In the genomic region with DNA sequence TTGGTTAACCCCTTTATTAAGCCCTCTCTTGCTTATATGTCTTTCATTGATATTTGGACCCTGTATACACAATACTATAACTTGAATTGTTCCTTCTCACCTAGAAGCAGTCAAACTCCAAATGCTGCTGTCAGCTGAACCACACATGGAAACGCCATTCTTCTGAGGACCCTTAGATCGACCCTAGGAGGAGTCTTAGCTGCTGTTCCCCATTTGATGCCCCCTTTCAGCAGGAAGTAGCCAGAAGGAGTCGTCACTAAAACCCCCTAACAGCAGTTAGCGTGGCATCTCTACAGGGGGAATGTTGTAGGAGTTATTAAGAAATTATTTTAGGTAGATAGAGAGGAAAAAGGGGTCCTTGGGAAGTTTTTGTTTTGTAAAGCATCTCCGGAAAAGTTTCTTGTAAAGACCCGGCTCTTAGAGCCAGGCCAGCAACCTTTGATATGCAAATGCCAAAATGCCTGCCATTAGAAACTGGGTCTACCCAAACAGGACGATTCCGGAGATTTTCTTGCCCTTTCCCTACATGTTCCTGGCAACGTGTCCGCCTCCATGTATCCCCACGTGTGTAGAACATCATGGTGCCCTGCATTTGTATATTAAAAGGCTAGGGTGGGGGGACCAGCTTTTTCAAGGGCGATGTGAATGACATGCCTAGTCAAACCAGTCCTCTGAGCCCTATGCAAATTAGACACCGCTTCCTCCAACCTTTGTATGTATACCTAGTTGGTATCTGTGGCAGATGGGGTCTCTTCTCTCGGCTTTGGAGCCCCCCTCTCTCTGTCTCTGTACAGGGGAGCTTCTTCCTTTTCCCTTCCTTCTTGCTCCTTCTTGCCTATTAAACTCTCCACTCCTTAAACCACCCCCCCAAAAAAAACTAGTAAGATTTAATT, we compare ENCODE assay signal across 21 cellular contexts.
DNase-seq lines count a peak whose midpoint lies in the region; ATAC-seq and TF ChIP-seq lines count a peak whose summit lies in the region.
"Had no signal": no experiment of that assay in that cellular context is flagged by ENCODE, and none has a peak within 500 bp of the region (broad histone marks: within the 10 kb centered on the region; RNA-seq: fewer than 3 reads in every experiment).

No MANE protein-coding gene starts in this region.

- H3K14ac ChIP-seq in H9 (ENCODE audit: insufficient read depth, low read length) = peak overlapping the region; percentile 72; the same call in 1 of the 2 replicates
- H3K14ac ChIP-seq in neuronal stem cell (ENCODE audit: low read length) = no peak overlapping the region

- no peaks in the 10 kb centered on the region for H3K36me3 ChIP-seq in iPS-18a (ENCODE audit: control insufficient read depth, low read depth, low read length)
- H3K36me3 ChIP-seq in neuronal stem cell (replicated peaks in 1 of 2; ENCODE audit: control insufficient read depth in 2 of 2, insufficient read depth in 2 of 2, low read length in 2 of 2) = no peaks in the 10 kb centered on the region
- H3K36me3 ChIP-seq: MG63 had no signal

- H3K27me3 ChIP-seq in H9 (ENCODE audit: insufficient read depth, low read length) = no peaks in the 10 kb centered on the region
- H3K27me3 ChIP-seq in iPS-18a (ENCODE audit: control insufficient read depth, insufficient read depth, low read length) = no peaks in the 10 kb centered on the region
- no peaks in the 10 kb centered on the region for H3K27me3 ChIP-seq in neuronal stem cell (ENCODE audit: control insufficient read depth in 3 of 3, insufficient read depth in 3 of 3, low read depth in 1 of 3, low read length in 3 of 3)
- H3K27me3 ChIP-seq: MG63 had no signal

- no peaks in the 10 kb centered on the region for H3K23me2 ChIP-seq in H9 (ENCODE audit: insufficient read length, low read depth, low read length, poor library complexity, severe bottlenecking)

- no peak overlapping the region for H4K91ac ChIP-seq in H9 (ENCODE audit: insufficient read length, low read depth, low read length)
- H4K91ac ChIP-seq in neuronal stem cell (ENCODE audit: low read depth, low read length, poor library complexity) = no peak overlapping the region

- H4K20me1 ChIP-seq in H9 (ENCODE audit: control insufficient read depth, insufficient read depth, insufficient read length) = no peaks in the 10 kb centered on the region

- H3K4ac ChIP-seq in H9 (ENCODE audit: low read depth, low read length) (no peak overlapping the region), neuronal stem cell (ENCODE audit: low read length) (no peak overlapping the region)

- peak overlapping the region; percentile 62 to 65 for H3K4me3 Mint-ChIP-seq in H9
- H3K4me3 Mint-ChIP-seq: CD4-positive, alpha-beta memory T cell had no signal

- peak overlapping the region in 2 of 3 experiments; percentile 57 to 92; a peak in 5 of 7 replicates for H3K27ac Mint-ChIP-seq in H9
- H3K27ac Mint-ChIP-seq: CD4-positive, alpha-beta memory T cell had no signal

- peak overlapping the region; percentile 85 for H2AFZ ChIP-seq in H9 (ENCODE audit: low read length)
- peak overlapping the region; percentile 69 for H2AFZ ChIP-seq in neuronal stem cell (ENCODE audit: low read length)

- no peak overlapping the region for H3K9ac ChIP-seq in H9 (ENCODE audit: extremely low read depth, insufficient read length, low read length)
- no peak overlapping the region for H3K9ac ChIP-seq in iPS-18a (ENCODE audit: low read length)
- H3K9ac ChIP-seq in neuronal stem cell (ENCODE audit: low read depth, low read length, poor library complexity) = no peak overlapping the region

- peak overlapping the region; percentile 57 for H3K4me3 ChIP-seq in iPS-18a (ENCODE audit: low read length)
- no peak overlapping the region for H3K4me3 ChIP-seq in neuronal stem cell (ENCODE audit: low read length in 2 of 2)
- H3K4me3 ChIP-seq: A549, MG63, SK-N-MC had no signal

- DNase-seq in H9 = peak; percentile 53
- peak; percentile 1 for DNase-seq in astrocyte of the hippocampus (ENCODE audit: low read depth, low spot score)
- DNase-seq in neuronal stem cell (ENCODE audit: low spot score) = no peak
- DNase-seq in DMS153 (lab: John Stamatoyannopoulos, UW) = no peak
- no peak for DNase-seq in T1000 (lab: John Stamatoyannopoulos, UW)
- DNase-seq: CD4-positive, alpha-beta memory T cell; HCEC 1CT; Kasumi-1; MG63; NCI-H1092; NCI-H1436 treated with DMSO at 0.1 percent for 48 hours; NCI-H2029; NCI-H446 treated with DMSO at 0.1 percent for 48 hours; NCI-H748 treated with DMSO at 0.1 percent for 48 hours; OCI-M1; Right ventricle myocardium superior had no signal

- H2BK120ac ChIP-seq in H9 (ENCODE audit: low read depth, low read length, poor library complexity, severe bottlenecking) (no peak overlapping the region), neuronal stem cell (ENCODE audit: low read depth, low read length) (no peak overlapping the region)

- no peak overlapping the region for H3K27ac ChIP-seq in H9 (ENCODE audit: insufficient read length, low read depth, low read length)
- H3K27ac ChIP-seq in iPS-18a (ENCODE audit: low read length) = no peak overlapping the region
- H3K27ac ChIP-seq in neuronal stem cell (replicated peaks; ENCODE audit: low read length) = no peak overlapping the region
- H3K27ac ChIP-seq: A549, HL-60, SK-N-MC had no signal

- no CpG with 5 or more reads among the region's 14 CpGs for WGBS in H9 (ENCODE audit: extremely low coverage, insufficient read length, low lambda C conversion rate)
- no CpG with 5 or more reads among the region's 14 CpGs for WGBS in neuronal stem cell (ENCODE audit: extremely low coverage in 2 of 2, insufficient read length in 2 of 2, insufficient replicate concordance in 1 of 2), 2 donors

- H3K23ac ChIP-seq in H9 (ENCODE audit: insufficient read length, low read depth, low read length) (no peak overlapping the region), neuronal stem cell (ENCODE audit: low read depth, low read length, poor library complexity) (no peak overlapping the region)

- no peak overlapping the region for H2AK5ac ChIP-seq in H9 (ENCODE audit: insufficient read length, low read length)
- no peak overlapping the region for H2AK5ac ChIP-seq in neuronal stem cell (ENCODE audit: low read depth, low read length)

- H3K18ac ChIP-seq in H9 (ENCODE audit: insufficient read length, low read depth, low read length) (peak overlapping the region; percentile 87), neuronal stem cell (ENCODE audit: low read length) (peak overlapping the region; percentile 46)

- H3K56ac ChIP-seq in H9 (ENCODE audit: insufficient read length, low read depth, low read length) = no peak overlapping the region

- no peak overlapping the region for H2BK20ac ChIP-seq in H9 (ENCODE audit: low read depth, low read length, poor library complexity, severe bottlenecking)

- H3K9me3 ChIP-seq in H9 (ENCODE audit: control insufficient read depth, low read depth, low read length) = no peaks in the 10 kb centered on the region
- H3K9me3 ChIP-seq in iPS-18a (ENCODE audit: control insufficient read depth, low read depth, low read length) = no peaks in the 10 kb centered on the region
- H3K9me3 ChIP-seq in neuronal stem cell (replicated peaks in 1 of 2; ENCODE audit: control insufficient read depth in 2 of 2, insufficient read depth in 1 of 2, low read depth in 1 of 2, low read length in 2 of 2) = no peaks in the 10 kb centered on the region
- H3K9me3 ChIP-seq: A549, MG63 had no signal

- H2BK5ac ChIP-seq in H9 (ENCODE audit: insufficient read length, low read length) (no peak overlapping the region), neuronal stem cell (ENCODE audit: low read length) (no peak overlapping the region)

- peaks cover 27 to 28% of the 10 kb centered on the region in 2 experiments for H3K4me1 Mint-ChIP-seq in H9
- H3K4me1 Mint-ChIP-seq: CD4-positive, alpha-beta memory T cell had no signal

- no peaks in the 10 kb centered on the region; the same call in 1 of the 2 replicates for H3K4me1 ChIP-seq in H9 (ENCODE audit: insufficient read depth, low read length)
- H3K4me1 ChIP-seq in iPS-18a (ENCODE audit: control insufficient read depth, low read depth, low read length) = peaks cover 31% of the 10 kb centered on the region
- H3K4me1 ChIP-seq in neuronal stem cell (ENCODE audit: control insufficient read depth in 2 of 2, insufficient read depth in 1 of 2, low read depth in 1 of 2, low read length in 2 of 2) = peaks cover 14 to 18% of the 10 kb centered on the region in 2 donors
- H3K4me1 ChIP-seq: A549 had no signal

- no peaks in the 10 kb centered on the region for H3K36me3 Mint-ChIP-seq in H9 (ENCODE audit: insufficient read depth in 1 of 3, low read depth in 3 of 3)
- H3K36me3 Mint-ChIP-seq: CD4-positive, alpha-beta memory T cell had no signal

- H3T11ph ChIP-seq in H9 (ENCODE audit: low read length) = no peak overlapping the region

- H3K4me2 ChIP-seq in H9 (ENCODE audit: insufficient read depth, insufficient read length, low read length) (peak overlapping the region; percentile 79), neuronal stem cell (ENCODE audit: insufficient read depth, low read length, poor library complexity, severe bottlenecking) (no peak overlapping the region)
- H3K4me2 ChIP-seq: A549 had no signal

- H3K79me1 ChIP-seq in H9 (ENCODE audit: insufficient read depth, low read depth, low read length, poor library complexity, severe bottlenecking) (no peaks in the 10 kb centered on the region), neuronal stem cell (ENCODE audit: low read depth, low read length) (no peaks in the 10 kb centered on the region)

- no peak for ATAC-seq in GM18868 (IDR thresholded peaks at IDR 0.05; ENCODE audit: unreplicated experiment)
- ATAC-seq: A549 had no signal

- H4K8ac ChIP-seq in H9 (replicated peaks; ENCODE audit: insufficient read length, low read depth, low read length) = no peak overlapping the region
- no peak overlapping the region for H4K8ac ChIP-seq in neuronal stem cell (ENCODE audit: low read depth, low read length)

- TF ChIP-seq CTCF in H9 (conservative IDR thresholded peaks at IDR 0.05) = no peak

- H2BK12ac ChIP-seq in H9 (ENCODE audit: insufficient read length, low read depth, low read length) = no peak overlapping the region
- no peak overlapping the region for H2BK12ac ChIP-seq in neuronal stem cell (ENCODE audit: low read length)

- peaks cover 3% of the 10 kb centered on the region; the same call in 1 of the 2 replicates for H3K27me3 Mint-ChIP-seq in H9 (ENCODE audit: low read depth)
- H3K27me3 Mint-ChIP-seq: CD4-positive, alpha-beta memory T cell had no signal

- no peak overlapping the region for H2BK15ac ChIP-seq in H9 (ENCODE audit: low read depth, low read length)
- H2BK15ac ChIP-seq in neuronal stem cell (ENCODE audit: low read length) = no peak overlapping the region

- no peaks in the 10 kb centered on the region for H3K79me2 ChIP-seq in H9 (ENCODE audit: insufficient read depth, low read length)

- no peaks in the 10 kb centered on the region for H3K9me3 Mint-ChIP-seq in H9

- H4K5ac ChIP-seq in H9 (ENCODE audit: insufficient read length, low read depth, low read length) = no peak overlapping the region

Comparison
In these comparisons a context has a peak if more than half of its experiments do, and no peak if none do; other contexts are left out.
1. DNase-seq: peak in H9 (single experiment) and astrocyte of the hippocampus (single experiment); none in neuronal stem cell (single experiment), DMS153 (single experiment) and T1000 (single experiment).